ENCODE assay signal across 24 cellular contexts in genomic region chr2:109364212-109364611, GRCh38.
DNase-seq lines count a peak whose midpoint lies in the region; ATAC-seq, FAIRE-seq and TF ChIP-seq lines count a peak whose summit lies in the region.
"Had no signal": no experiment of that assay in that cellular context is flagged by ENCODE, and none has a peak within 500 bp of the region (broad histone marks: within the 10 kb centered on the region; RNA-seq: fewer than 3 reads in every experiment).

No MANE protein-coding gene starts in this region.

- peak; percentile 76 for FAIRE-seq in bronchial epithelial cell (lab: Jason Lieb, UNC)
- FAIRE-seq: HepG2 had no signal

- ATAC-seq in GM18498 (IDR thresholded peaks at IDR 0.05; ENCODE audit: unreplicated experiment) = no peak
- ATAC-seq: HepG2, SK-N-SH treated with all-trans-retinoic acid at 6 μM for 48 hours had no signal

- H3K27me3 ChIP-seq in bronchial epithelial cell (ENCODE audit: control insufficient read depth, insufficient read depth, low read length) = no peaks in the 10 kb centered on the region
- H3K27me3 ChIP-seq: Peyer's patch had no signal

- no peak overlapping the region for H3K4me3 ChIP-seq in bronchial epithelial cell (ENCODE audit: low read depth, low read length)
- no peak overlapping the region for H3K4me3 ChIP-seq in fibroblast of villous mesenchyme (ENCODE audit: low read depth, low read length)
- H3K4me3 ChIP-seq: Peyer's patch had no signal

- peaks cover 3% of the 10 kb centered on the region for H3K9me3 Mint-ChIP-seq in type B pancreatic cell

- no peak overlapping the region for H3K27ac Mint-ChIP-seq in type B pancreatic cell
- H3K27ac Mint-ChIP-seq: CD8-positive, alpha-beta memory T cell had no signal

- H3K36me3 Mint-ChIP-seq in type B pancreatic cell = no peaks in the 10 kb centered on the region

- no peaks in the 10 kb centered on the region for H3K36me3 ChIP-seq in bronchial epithelial cell (ENCODE audit: control insufficient read depth, insufficient read depth, low read length)
- H3K36me3 ChIP-seq: Peyer's patch had no signal

- no peak overlapping the region for H3K4me3 Mint-ChIP-seq in type B pancreatic cell
- H3K4me3 Mint-ChIP-seq: CD8-positive, alpha-beta memory T cell had no signal

- DNase-seq in NCI-H2171 treated with DMSO at 0.1 percent for 48 hours (lab: John Stamatoyannopoulos, UW) (peak; percentile 20), NCI-H2171 (lab: John Stamatoyannopoulos, UW) (no peak), bronchial epithelial cell (ENCODE audit: low read depth) (peak; percentile 62), fibroblast of villous mesenchyme (ENCODE audit: low read depth) (peak; percentile 57), type B pancreatic cell (ENCODE audit: extremely low spot score, unreplicated experiment) (no peak), GM20000 (ENCODE audit: low spot score) (no peak), UCSD-AML1 (lab: John Stamatoyannopoulos, UW; ENCODE audit: unreplicated experiment) (no peak)
- DNase-seq: 8988T; AML-193; Calu3; CD8-positive, alpha-beta memory T cell; DMS79; H7; KBM-7; NCI-H1092 treated with DMSO at 0.1 percent for 48 hours; NCI-H1436 treated with DMSO at 0.1 percent for 48 hours; NCI-H1930; NCI-H226; NCI-H524; NCI-H82; Peyer's patch had no signal

- no peaks in the 10 kb centered on the region for H3K27me3 Mint-ChIP-seq in type B pancreatic cell

- TF ChIP-seq CTCF in bronchial epithelial cell (IDR thresholded peaks at IDR 0.05; ENCODE audit: insufficient read depth, low read length, severe bottlenecking) (no peak), fibroblast of villous mesenchyme (IDR thresholded peaks at IDR 0.05; ENCODE audit: insufficient read depth, low read depth, low read length) (no peak), type B pancreatic cell (conservative IDR thresholded peaks at IDR 0.05) (no peak), GM20000 (IDR thresholded peaks at IDR 0.05; ENCODE audit: extremely low read depth, missing control alignments) (no peak)

- H3K4me1 Mint-ChIP-seq in type B pancreatic cell (ENCODE audit: unreplicated experiment) = peaks cover 25% of the 10 kb centered on the region
- H3K4me1 Mint-ChIP-seq: CD8-positive, alpha-beta memory T cell had no signal

Comparison
In these comparisons a context has a peak if more than half of its experiments do, and no peak if none do; other contexts are left out.
1. DNase-seq: peak in NCI-H2171 treated with DMSO at 0.1 percent for 48 hours (single experiment), bronchial epithelial cell (single experiment) and fibroblast of villous mesenchyme (single experiment); none in NCI-H2171 (single experiment), type B pancreatic cell (single experiment), GM20000 (single experiment) and UCSD-AML1 (single experiment).